Comparison of ENCODE assay signal across 34 cellular contexts in genomic region chr7:122850528-122850927, GRCh38.
"Had no signal": no experiment of that assay in that cellular context is flagged by ENCODE, and none has a peak within 500 bp of the region (broad histone marks: within the 10 kb centered on the region; RNA-seq: fewer than 3 reads in every experiment).

No MANE protein-coding gene starts in this region.

- H3K4me3 ChIP-seq: MG63 had no signal

- H3K36me3 ChIP-seq: MG63 had no signal

- DNase-seq: Karpas-422, Kasumi-1, MG63, MM.1S, MV-4-11, NCI-H1048, NCI-H1092, NCI-H1092 treated with DMSO at 0.1 percent for 48 hours, NCI-H1105, NCI-H1105 treated with DMSO at 0.1 percent for 48 hours, NCI-H1417, NCI-H1417 treated with DMSO at 0.1 percent for 48 hours, NCI-H1436, NCI-H1436 treated with DMSO at 0.1 percent for 48 hours, NCI-H146, NCI-H1694, NCI-H1694 treated with DMSO at 0.1 percent for 48 hours, NCI-H187, NCI-H187 treated with DMSO at 0.1 percent for 48 hours, NCI-H1930, NCI-H2029, NCI-H2029 treated with DMSO at 0.1 percent for 48 hours, NCI-H2081, NCI-H2081 treated with DMSO at 0.1 percent for 48 hours, NCI-H2107, NCI-H2171, NCI-H2171 treated with DMSO at 0.1 percent for 48 hours, NCI-H2227 treated with DMSO at 0.1 percent for 48 hours, NCI-H226, NCI-H345, NCI-H446, NCI-H446 treated with DMSO at 0.1 percent for 48 hours, NCI-H510A, NCI-H510A treated with DMSO at 0.1 percent for 48 hours had no signal

- H3K9me3 ChIP-seq: MG63 had no signal

- H3K27me3 ChIP-seq: MG63 had no signal
